22 cellular contexts compared by ENCODE assay signal in genomic region chr18:76837071-76837470, GRCh38.
"Had no signal": no experiment of that assay in that cellular context is flagged by ENCODE, and none has a peak within 500 bp of the region (broad histone marks: within the 10 kb centered on the region; RNA-seq: fewer than 3 reads in every experiment).

No MANE protein-coding gene starts in this region.

- H3K36me3 ChIP-seq: esophagus muscularis mucosa, lower lobe of right lung, ovary, sigmoid colon, suprapubic skin, thyroid gland had no signal

- DNase-seq: dermis blood vessel endothelial cell; effector memory CD4-positive, alpha-beta T cell; foreskin melanocyte; hypothalamus; left ventricle myocardium superior; lower lobe of right lung; naive thymus-derived CD8-positive, alpha-beta T cell; nephron progenitor cell; occipital lobe; ovary; posterior cingulate gyrus; psoas muscle; right cardiac atrium; sigmoid colon; stimulated activated CD4-positive, alpha-beta T cell treated with anti-CD3 and anti-CD28 coated beads, Interleukin-2, amount 100 ng/mL, for 24 hours; stimulated activated CD4-positive, alpha-beta T cell treated with anti-CD3 and anti-CD28 coated beads, Interleukin-4, amount 100 ng/mL, for 24 hours; stimulated activated naive CD8-positive, alpha-beta T cell treated with anti-CD3 and anti-CD28 coated beads, Interleukin-15, Interleukin-2, amounts not matched to agents 100 U/mL and 50 U/mL, for 24 hours; thyroid gland had no signal

- H3K4me1 ChIP-seq: thyroid gland had no signal

- H3K4me3 ChIP-seq: coronary artery, esophagus muscularis mucosa, lower lobe of right lung, ovary, psoas muscle, sigmoid colon, suprapubic skin, thyroid gland had no signal

- H3K9me3 ChIP-seq: esophagus muscularis mucosa, lower lobe of right lung, ovary, psoas muscle, sigmoid colon, suprapubic skin, thyroid gland had no signal

- H3K27ac ChIP-seq: coronary artery, lower lobe of right lung, psoas muscle, suprapubic skin, thyroid gland had no signal

- ATAC-seq: left ventricle myocardium superior; lower lobe of right lung; naive thymus-derived CD8-positive, alpha-beta T cell; right cardiac atrium; stimulated activated effector memory CD8-positive, alpha-beta T cell treated with anti-CD3 and anti-CD28 coated beads, Interleukin-12 subunit alpha, Interleukin-12 subunit beta, amount 100 ng/mL, for 72 hours; stimulated activated naive CD8-positive, alpha-beta T cell treated with anti-CD3 and anti-CD28 coated beads, Interleukin-15, Interleukin-2, amounts not matched to agents 100 U/mL and 50 U/mL, for 24 hours had no signal

- H3K27me3 ChIP-seq: esophagus muscularis mucosa, ovary, sigmoid colon, suprapubic skin, thyroid gland had no signal
